ENCODE assay signal across 21 cellular contexts in genomic region chr9:68457803-68458202, GRCh38.
A peak's percentile ranks its signal among the peaks of the same experiment; 100 is the strongest.
DNase-seq lines count a peak whose midpoint lies in the region; ATAC-seq and TF ChIP-seq lines count a peak whose summit lies in the region.
"Had no signal": no experiment of that assay in that cellular context is flagged by ENCODE, and none has a peak within 500 bp of the region (broad histone marks: within the 10 kb centered on the region; RNA-seq: fewer than 3 reads in every experiment).

No MANE protein-coding gene starts in this region.

- H3K4me3 ChIP-seq in cardiac muscle cell (no peak overlapping the region), heart left ventricle (no peak overlapping the region), hepatocyte (no peak overlapping the region), trophoblast cell (ENCODE audit: low read depth, low read length) (no peak overlapping the region), transverse colon (no peak overlapping the region)
- H3K4me3 ChIP-seq: GM23338, MG63 had no signal

- H3K9me2 ChIP-seq in hepatocyte (replicated peaks; ENCODE audit: insufficient read depth): no peaks in the 10 kb centered on the region

- no peak for TF ChIP-seq CTCF in cardiac muscle cell (IDR thresholded peaks at IDR 0.05; ENCODE audit: low read depth, low read length)
- no peak for TF ChIP-seq CTCF in heart left ventricle (IDR thresholded peaks at IDR 0.05)
- TF ChIP-seq CTCF in hepatocyte (IDR thresholded peaks at IDR 0.05; ENCODE audit: poor library complexity): no peak
- no peak for TF ChIP-seq CTCF in transverse colon (IDR thresholded peaks at IDR 0.05)

- H3K9me3 ChIP-seq in cardiac muscle cell (ENCODE audit: low read depth) (no peaks in the 10 kb centered on the region), heart left ventricle (no peaks in the 10 kb centered on the region), hepatocyte (ENCODE audit: low read depth) (no peaks in the 10 kb centered on the region), trophoblast cell (ENCODE audit: insufficient read depth, low read depth, low read length) (no peaks in the 10 kb centered on the region), transverse colon (no peaks in the 10 kb centered on the region)
- H3K9me3 ChIP-seq: MG63 had no signal

- peaks cover 14% of the 10 kb centered on the region for H3K79me1 ChIP-seq in trophoblast cell (ENCODE audit: low read length)

- no peaks in the 10 kb centered on the region for H3K36me3 ChIP-seq in cardiac muscle cell
- no peaks in the 10 kb centered on the region for H3K36me3 ChIP-seq in heart left ventricle
- no peaks in the 10 kb centered on the region for H3K36me3 ChIP-seq in hepatocyte (replicated peaks; ENCODE audit: insufficient read depth, low read depth)
- H3K36me3 ChIP-seq in trophoblast cell (ENCODE audit: control insufficient read depth in 1 of 2, insufficient read depth in 2 of 2, low read length in 2 of 2): no peaks in the 10 kb centered on the region
- no peaks in the 10 kb centered on the region for H3K36me3 ChIP-seq in transverse colon
- H3K36me3 ChIP-seq: MG63 had no signal

- no peak overlapping the region for H4K8ac ChIP-seq in trophoblast cell (ENCODE audit: low read depth, low read length)

- H3K27ac ChIP-seq in cardiac muscle cell (peak overlapping the region; percentile 80), heart left ventricle (peak overlapping the region in 6 of 12 donors; percentile 4 to 72 (median 22)), hepatocyte (peak overlapping the region; percentile 14), trophoblast cell (ENCODE audit: low read depth, low read length) (peak overlapping the region; percentile 86), transverse colon (peak overlapping the region; percentile 23 to 83 (median 56))

- no peaks in the 10 kb centered on the region for H4K20me1 ChIP-seq in hepatocyte (ENCODE audit: insufficient read depth, poor library complexity, severe bottlenecking)

- ATAC-seq in heart left ventricle (no peak), HG02623 (IDR thresholded peaks at IDR 0.05; ENCODE audit: unreplicated experiment) (no peak)
- ATAC-seq: GM23338 had no signal

- H2BK5ac ChIP-seq in trophoblast cell (ENCODE audit: low read depth, low read length, poor library complexity): no peak overlapping the region

- H3K9ac ChIP-seq in trophoblast cell (ENCODE audit: low read length): no peak overlapping the region

- H3K4me2 ChIP-seq in hepatocyte (peak overlapping the region; percentile 15), trophoblast cell (ENCODE audit: low read length) (no peak overlapping the region)
- H3K4me2 ChIP-seq: GM23338 had no signal

- H3K23ac ChIP-seq in trophoblast cell (ENCODE audit: low read length): no peak overlapping the region

- H3K14ac ChIP-seq in trophoblast cell (ENCODE audit: low read length): no peak overlapping the region

- no peak overlapping the region for H4K91ac ChIP-seq in trophoblast cell (ENCODE audit: low read depth, low read length)

- no peak overlapping the region for H3K18ac ChIP-seq in trophoblast cell (ENCODE audit: low read length)

- H2AFZ ChIP-seq in hepatocyte (no peak overlapping the region), trophoblast cell (ENCODE audit: insufficient read depth, low read length, poor library complexity) (no peak overlapping the region)
- H2AFZ ChIP-seq: GM23338 had no signal

- H3K79me2 ChIP-seq in hepatocyte (no peaks in the 10 kb centered on the region), trophoblast cell (ENCODE audit: control insufficient read depth, insufficient read depth, low read length, poor library complexity) (no peaks in the 10 kb centered on the region)

- H2BK120ac ChIP-seq in trophoblast cell (ENCODE audit: insufficient read depth, low read length, poor library complexity): no peak overlapping the region

- in situ Hi-C loops in transverse colon (cut with MboI; ENCODE audit: low pct_ligation_motif_present in 1 of 4, low pct_unique_long_range_greater_than_20kb in 1 of 4, low sequenced_read_pairs in 3 of 4): no loop called here

- TF ChIP-seq POLR2A in heart left ventricle (IDR thresholded peaks at IDR 0.05): no peak
- TF ChIP-seq POLR2A in transverse colon (IDR thresholded peaks at IDR 0.05): no peak

- peaks cover 60% of the 10 kb centered on the region for H3K4me1 ChIP-seq in cardiac muscle cell (ENCODE audit: low read depth)
- H3K4me1 ChIP-seq in heart left ventricle: peaks cover 0 to 71% (median 26%) of the 10 kb centered on the region in 12 donors
- H3K4me1 ChIP-seq in hepatocyte (ENCODE audit: insufficient read depth): peaks cover 16% of the 10 kb centered on the region
- H3K4me1 ChIP-seq in trophoblast cell (ENCODE audit: control insufficient read depth in 1 of 2, insufficient read depth in 2 of 2, low read length in 2 of 2): no peaks in the 10 kb centered on the region
- H3K4me1 ChIP-seq in transverse colon: peaks cover 0 to 43% (median 9%) of the 10 kb centered on the region in 4 donors

- peak in 1 of 2 donors; percentile 67 for DNase-seq in cardiac muscle cell (ENCODE audit: low read depth in 1 of 2, low spot score in 1 of 2)
- no peak for DNase-seq in heart left ventricle
- no peak for DNase-seq in hepatocyte (ENCODE audit: low spot score)
- no peak for DNase-seq in trophoblast cell
- DNase-seq in transverse colon: no peak
- no peak for DNase-seq in medulla oblongata (ENCODE audit: extremely low spot score)
- DNase-seq in NCI-H526 (lab: John Stamatoyannopoulos, UW): no peak
- DNase-seq: 8988T; GDM1; HCEC 1CT; Kasumi-1; MG63; NCI-H1048; NCI-H1436; NCI-H1930; NCI-H2171; NCI-H69; NK-92 treated with Interleukin-12 subunit alpha and Interleukin-12 subunit beta, amount 100 ng/mL, for 24 hours; Right ventricle myocardium superior had no signal

- WGBS in heart left ventricle, 4 donors: 0 to 40% (median 36%) methylated on average over 1 of the region's 1 CpG
- WGBS in hepatocyte (ENCODE audit: low lambda C conversion rate, missing lambda C conversion rate): 3% methylated on average over 1 of the region's 1 CpG
- WGBS in trophoblast cell (ENCODE audit: extremely low coverage, insufficient coverage, insufficient read length): no CpG with 5 or more reads among the region's 1 CpG
- WGBS in transverse colon (ENCODE audit: low coverage in 1 of 2), 2 donors: 30 to 43% methylated on average over 1 of the region's 1 CpG

- TF ChIP-seq EP300 in transverse colon (IDR thresholded peaks at IDR 0.05; ENCODE audit: low read depth): no peak

- H4K12ac ChIP-seq in trophoblast cell (ENCODE audit: low read depth, low read length): no peak overlapping the region

- no peak overlapping the region for H2AK5ac ChIP-seq in trophoblast cell (ENCODE audit: low read length)

- no peak overlapping the region for H2BK12ac ChIP-seq in trophoblast cell (ENCODE audit: low read length)

- H3K27me3 ChIP-seq in cardiac muscle cell: no peaks in the 10 kb centered on the region
- H3K27me3 ChIP-seq in heart left ventricle: no peaks in the 10 kb centered on the region
- H3K27me3 ChIP-seq in hepatocyte: no peaks in the 10 kb centered on the region
- H3K27me3 ChIP-seq in trophoblast cell (ENCODE audit: insufficient read depth, low read length): no peaks in the 10 kb centered on the region
- H3K27me3 ChIP-seq in transverse colon: no peaks in the 10 kb centered on the region
- H3K27me3 ChIP-seq: MG63 had no signal

- no peak overlapping the region for H3K4ac ChIP-seq in trophoblast cell (ENCODE audit: low read depth, low read length)

- intact Hi-C loops in heart left ventricle (cut with DNase I) (no loop called here), transverse colon (cut with DNase I; ENCODE audit: low total_unique reads) (no loop called here)
